In genomic region chr16:1825864-1826690, GRCh38 we compare ENCODE assay signal across 9 cellular contexts. TPM values are rescaled to one million over a fixed set of nuclear protein-coding genes. Genes with fewer than 3 reads are reported as not detected.
DNase-seq lines count a peak whose midpoint lies in the region; ATAC-seq and TF ChIP-seq lines count a peak whose summit lies in the region.
"Had no signal": no experiment of that assay in that cellular context is flagged by ENCODE, and none has a peak within 500 bp of the region (broad histone marks: within the 10 kb centered on the region; RNA-seq: fewer than 3 reads in every experiment).

No MANE protein-coding gene starts in this region.

- H3K27ac ChIP-seq in breast epithelium, result peak overlapping the region; percentile 42 to 80

- DNase-seq in EL (peak; percentile 54), HPDE6-E6E7 (ENCODE audit: extremely low spot score) (peak; percentile 47), T-helper 9 cell (peak; percentile 57), breast epithelium (ENCODE audit: low spot score in 2 of 2) (no peak), kidney glomerular epithelial cell (lab: John Stamatoyannopoulos, UW) (peak; percentile 67), C1 segment of cervical spinal cord (lab: John Stamatoyannopoulos, UW) (no peak)
- peak; percentile 41 to 66 for DNase-seq in stimulated activated CD4-positive, alpha-beta T cell treated with anti-CD3 and anti-CD28 coated beads, Interleukin-1b, Interleukin-23, amount 100 ng/mL, for 4 hours (ENCODE audit: low read depth in 2 of 2)

- peak; percentile 31 for ATAC-seq in GM21367 (IDR thresholded peaks at IDR 0.05; ENCODE audit: unreplicated experiment)

- no peaks in the 10 kb centered on the region for H3K27me3 ChIP-seq in breast epithelium

- peak overlapping the region; percentile 76 to 96 (median 95) for H3K4me3 ChIP-seq in breast epithelium

- H3K36me3 ChIP-seq in breast epithelium, result peaks cover 1% of the 10 kb centered on the region

- no peaks in the 10 kb centered on the region for H3K9me3 ChIP-seq in breast epithelium

- TF ChIP-seq CTCF in breast epithelium (IDR thresholded peaks at IDR 0.05), result no peak

- no peak for TF ChIP-seq POLR2A in breast epithelium (IDR thresholded peaks at IDR 0.05)

- peaks cover 0 to 18% of the 10 kb centered on the region in 2 donors for H3K4me1 ChIP-seq in breast epithelium

- intact Hi-C loops in breast epithelium (cut with DNase I; ENCODE audit: low total_unique reads), result no loop called here

RNA-seq across cellular contexts. Expression of gene HAGH, which starts 0.5 kb away (rescaled TPM):
- 100 to 1,000 TPM in 1 of 3 donors, 10 to 100 TPM in 2; 61.9 to 114 (median 74.7) TPM for total RNA-seq in breast epithelium

RNA-seq across cellular contexts. Expression of gene FAHD1, which starts 0.9 kb away (rescaled TPM):
- 10 to 100 TPM; 27.2 to 35.4 (median 29.7) TPM for total RNA-seq in breast epithelium

RNA-seq across cellular contexts. Expression of gene IGFALS, which starts 32.6 kb away (rescaled TPM):
- total RNA-seq in breast epithelium, result under 1 TPM; 0.32 to 0.44 (median 0.33) TPM
- total RNA-seq: pulmonary artery endothelial cell had no signal

RNA-seq across cellular contexts. Expression of gene NUBP2, which starts 43.3 kb away (rescaled TPM):
- total RNA-seq in breast epithelium, result 10 to 100 TPM; 61.6 to 82.6 (median 80.3) TPM

RNA-seq across cellular contexts. Expression of gene SPSB3, which starts 43.7 kb away (rescaled TPM):
- total RNA-seq in breast epithelium, result 100 to 1,000 TPM in 1 of 3 donors, 10 to 100 TPM in 2; 84.9 to 107 (median 88.5) TPM

Comparison
In these comparisons a context has a peak if more than half of its experiments do, and no peak if none do; other contexts are left out.
1. DNase-seq: peak in EL (single experiment), HPDE6-E6E7 (single experiment), T-helper 9 cell (single experiment), kidney glomerular epithelial cell (single experiment) and stimulated activated CD4-positive, alpha-beta T cell treated with anti-CD3 and anti-CD28 coated beads, Interleukin-1b, Interleukin-23, amount 100 ng/mL, for 4 hours (2 of 2); none in breast epithelium (0 of 2) and C1 segment of cervical spinal cord (0 of 14).